In genomic region chr16:83675136-83675535, GRCh38 we compare ENCODE assay signal across 20 cellular contexts.
A peak's percentile ranks its signal among the peaks of the same experiment; 100 is the strongest.
DNase-seq lines count a peak whose midpoint lies in the region; ATAC-seq lines count a peak whose summit lies in the region.
"Had no signal": no experiment of that assay in that cellular context is flagged by ENCODE, and none has a peak within 500 bp of the region (broad histone marks: within the 10 kb centered on the region; RNA-seq: fewer than 3 reads in every experiment).

No MANE protein-coding gene starts in this region.

- DNase-seq in NCI-H524 treated with DMSO at 0.1 percent for 48 hours (lab: John Stamatoyannopoulos, UW): peak; percentile 99
- DNase-seq in dermis blood vessel endothelial cell: peak; percentile 60
- DNase-seq in iris pigment epithelial cell (ENCODE audit: low read depth): peak; percentile 21
- DNase-seq in anterior cingulate cortex (lab: John Stamatoyannopoulos, UW): no peak
- DNase-seq in middle frontal gyrus (ENCODE audit: extremely low spot score, low spot score): no peak
- DNase-seq: activated CD4-positive, alpha-beta T cell treated with anti-CD3 and anti-CD28 coated beads, Interleukin-2, amount 10 ng/mL, durations not matched to agents 7 days and 5 days; activated naive CD4-positive, alpha-beta T cell treated with Interleukin-2 at 50 U/mL for 16 hours; DMS79; gastrocnemius medialis; left ventricle myocardium superior; NCI-H146; NCI-H526; posterior cingulate gyrus; right lobe of liver; Right ventricle myocardium superior; stimulated activated CD4-positive, alpha-beta T cell treated with anti-CD3 and anti-CD28 coated beads, Interleukin-12 subunit alpha, Interleukin-12 subunit beta, amount 100 ng/mL, for 4 hours; stimulated activated CD4-positive, alpha-beta T cell treated with anti-CD3 and anti-CD28 coated beads, Interleukin-4, amount 100 ng/mL, for 4 hours had no signal

- ATAC-seq in GM18502 (IDR thresholded peaks at IDR 0.05; ENCODE audit: poor library complexity, unreplicated experiment): no peak
- no peak for ATAC-seq in GM21528 (IDR thresholded peaks at IDR 0.05; ENCODE audit: low FRiP score, unreplicated experiment)
- ATAC-seq: gastrocnemius medialis; left ventricle myocardium superior; right lobe of liver; stimulated activated memory B cell treated with anti-CD40 and anti-IgM and Interleukin-4, amounts not matched to agents 10 μg/mL and 1 μg/mL and 100 μg/mL, for 72 hours had no signal

Comparison
In these comparisons a context has a peak if more than half of its experiments do, and no peak if none do; other contexts are left out.
1. DNase-seq: peak in NCI-H524 treated with DMSO at 0.1 percent for 48 hours (single experiment), dermis blood vessel endothelial cell (single experiment) and iris pigment epithelial cell (single experiment); none in anterior cingulate cortex (0 of 58) and middle frontal gyrus (single experiment).